In the genomic region with DNA sequence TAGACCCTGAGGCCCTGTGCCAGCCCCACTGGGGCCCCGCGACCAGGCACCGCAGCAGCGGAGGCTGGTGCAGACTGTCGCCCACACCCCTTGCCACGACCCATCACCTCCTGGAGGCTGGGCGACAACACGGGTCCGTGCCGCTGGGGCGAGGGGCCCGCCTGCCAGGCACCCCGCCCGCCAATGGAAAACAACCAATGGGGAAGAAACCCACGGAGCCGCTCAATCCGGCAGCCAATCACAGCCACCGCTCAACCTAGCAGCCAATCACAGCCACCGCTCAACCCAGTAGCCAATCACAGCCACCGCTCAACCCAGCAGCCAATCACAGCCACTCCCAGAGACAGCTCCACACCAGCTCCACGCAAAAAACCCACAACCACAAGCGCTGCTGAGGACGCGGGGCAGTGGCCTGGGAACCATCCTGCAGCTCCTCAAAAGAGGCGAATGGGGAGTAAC, we compare ENCODE assay signal across 8 cellular contexts. TPM values are rescaled to one million over a fixed set of nuclear protein-coding genes. Genes with fewer than 3 reads are reported as not detected.
A peak's percentile ranks its signal among the peaks of the same experiment; 100 is the strongest.
DNase-seq lines count a peak whose midpoint lies in the region; ATAC-seq and TF ChIP-seq lines count a peak whose summit lies in the region.

No MANE protein-coding gene starts in this region.

- intact Hi-C loops in esophagus muscularis mucosa (cut with DNase I) = no loop called here

- no peak for TF ChIP-seq EP300 in esophagus muscularis mucosa (IDR thresholded peaks at IDR 0.05)

- H3K9ac ChIP-seq in HUES48 (ENCODE audit: low read depth, low read length) = no peak overlapping the region

- no peaks in the 10 kb centered on the region for H3K9me3 ChIP-seq in HUES48 (ENCODE audit: control insufficient read depth, insufficient read depth, low read length)
- no peaks in the 10 kb centered on the region for H3K9me3 ChIP-seq in esophagus muscularis mucosa

- H3K4me1 ChIP-seq in HUES48 (ENCODE audit: control insufficient read depth, insufficient read depth, low read length) (peaks cover 8% of the 10 kb centered on the region; the same call in 1 of the 2 replicates), esophagus muscularis mucosa (peaks cover 58 to 84% (median 83%) of the 10 kb centered on the region in 4 donors)

- peak; percentile 40 for ATAC-seq in GM18909 (IDR thresholded peaks at IDR 0.05; ENCODE audit: poor library complexity, unreplicated experiment)

- H3K27ac ChIP-seq in HUES48 (ENCODE audit: low read depth, low read length) (peak overlapping the region; percentile 81), esophagus muscularis mucosa (replicated peaks in 1 of 4) (peak overlapping the region; percentile 84 to 94 (median 85))

- TF ChIP-seq POLR2A in esophagus muscularis mucosa (IDR thresholded peaks at IDR 0.05; ENCODE audit: low read depth) = no peak

- no peaks in the 10 kb centered on the region for H3K27me3 ChIP-seq in HUES48 (ENCODE audit: control insufficient read depth, insufficient read depth, low read length)
- no peaks in the 10 kb centered on the region for H3K27me3 ChIP-seq in esophagus muscularis mucosa

- H3K36me3 ChIP-seq in HUES48 (ENCODE audit: control insufficient read depth, insufficient read depth, low read length) (no peaks in the 10 kb centered on the region), esophagus muscularis mucosa (peaks cover 0 to 24% (median under 1%) of the 10 kb centered on the region in 4 donors)

- TF ChIP-seq CTCF in esophagus muscularis mucosa (IDR thresholded peaks at IDR 0.05) = no peak

- H3K4me3 ChIP-seq in HUES48 (ENCODE audit: low read depth, low read length) = no peak overlapping the region
- H3K4me3 ChIP-seq in esophagus muscularis mucosa = peak overlapping the region in 2 of 4 donors; percentile 21 to 80

- 90% methylated on average over 25 of the region's 25 CpGs for WGBS in esophagus muscularis mucosa

- DNase-seq in activated CD4-positive, alpha-beta T cell treated with anti-CD3 and anti-CD28 coated beads, Interleukin-2, amount 50 U/mL, for 48 hours = peak; percentile 84 to 88
- DNase-seq in esophagus muscularis mucosa (ENCODE audit: extremely low spot score) (no peak), HK-2 (ENCODE audit: unreplicated experiment) (no peak), H4 (ENCODE audit: low spot score) (no peak), NCI-H524 treated with DMSO at 0.1 percent for 48 hours (lab: John Stamatoyannopoulos, UW) (no peak)
- DNase-seq in stimulated activated CD4-positive, alpha-beta T cell treated with anti-CD3 and anti-CD28 coated beads, Interleukin-2, amount 100 ng/mL, for 24 hours = peak; percentile 78 to 79

RNA-seq across cellular contexts. Expression of a gene that starts 29.7 kb away (rescaled TPM):
- 100 to 1,000 TPM; 338 to 386 (median 375) TPM for total RNA-seq in esophagus muscularis mucosa
- total RNA-seq in H4 (2014; rRNA removed; shearing (Covaris generic)) = 470 and 493 TPM in 2 replicates

RNA-seq across cellular contexts. Expression of a gene that starts 38.3 kb away (rescaled TPM):
- 100 to 1,000 TPM in 3 of 4 donors, 10 to 100 TPM in 1; 96.8 to 198 (median 135) TPM for total RNA-seq in esophagus muscularis mucosa
- total RNA-seq in H4 (2014; rRNA removed; shearing (Covaris generic)) = 237 and 244 TPM in 2 replicates

RNA-seq across cellular contexts. Expression of a gene that starts 40.6 kb away (rescaled TPM):
- total RNA-seq in esophagus muscularis mucosa = 100 to 1,000 TPM in 1 of 4 donors, 10 to 100 TPM in 3; 16.2 to 141 (median 30.5) TPM
- 8.6 and 14.8 TPM in 2 replicates for total RNA-seq in H4 (2014; rRNA removed; shearing (Covaris generic))

Comparison
In these comparisons a context has a peak if more than half of its experiments do, and no peak if none do; other contexts are left out.
1. DNase-seq: peak in activated CD4-positive, alpha-beta T cell treated with anti-CD3 and anti-CD28 coated beads, Interleukin-2, amount 50 U/mL, for 48 hours (2 of 2) and stimulated activated CD4-positive, alpha-beta T cell treated with anti-CD3 and anti-CD28 coated beads, Interleukin-2, amount 100 ng/mL, for 24 hours (2 of 2); none in esophagus muscularis mucosa (single experiment), HK-2 (single experiment), H4 (single experiment) and NCI-H524 treated with DMSO at 0.1 percent for 48 hours (single experiment).